ENCODE assay signal across 1 cellular context in the genomic region with DNA sequence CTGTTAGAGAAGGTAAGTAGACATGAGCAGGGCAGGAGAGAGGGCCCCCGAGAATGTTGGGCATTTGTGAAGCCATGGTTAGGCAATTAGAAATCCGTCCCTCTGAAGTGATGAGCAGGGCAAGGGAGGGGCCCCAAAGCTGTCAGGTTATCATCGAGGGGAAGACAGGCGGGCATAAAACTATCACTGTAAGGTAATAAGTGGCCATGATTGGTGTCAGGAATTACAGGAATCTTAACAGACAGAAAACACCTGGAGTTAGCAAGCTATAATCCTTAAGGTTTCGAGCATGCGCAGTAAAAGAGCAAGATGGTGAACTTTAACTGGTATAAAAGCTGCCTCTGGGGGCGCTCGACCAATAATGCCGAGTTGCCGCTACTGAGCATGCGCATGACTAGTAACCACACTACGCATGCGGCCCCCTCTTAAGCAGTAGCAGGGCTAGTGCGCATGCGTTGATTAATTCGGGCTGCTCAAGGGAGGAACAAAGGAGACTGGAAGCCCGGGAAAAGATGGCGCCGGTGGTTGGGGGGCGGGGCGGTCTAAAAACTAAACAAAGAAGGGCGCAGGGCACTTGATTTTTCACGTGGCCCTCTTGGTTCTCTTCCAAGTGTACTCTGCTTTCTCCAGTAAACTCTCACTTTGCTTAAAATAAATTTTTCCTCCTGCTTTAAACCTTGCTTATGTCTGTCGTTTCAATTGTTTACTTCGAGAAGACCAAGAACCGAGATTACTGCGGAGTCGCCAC.
A peak's percentile ranks its signal among the peaks of the same experiment; 100 is the strongest.
TF ChIP-seq lines count a peak whose summit lies in the region.

No MANE protein-coding gene starts in this region.

TF ChIP-seq in HepG2, 621 proteins besides CTCF, POLR2A, EP300 and RAD21 (continued from another document):
- TF ChIP-seq, protein P1, sequence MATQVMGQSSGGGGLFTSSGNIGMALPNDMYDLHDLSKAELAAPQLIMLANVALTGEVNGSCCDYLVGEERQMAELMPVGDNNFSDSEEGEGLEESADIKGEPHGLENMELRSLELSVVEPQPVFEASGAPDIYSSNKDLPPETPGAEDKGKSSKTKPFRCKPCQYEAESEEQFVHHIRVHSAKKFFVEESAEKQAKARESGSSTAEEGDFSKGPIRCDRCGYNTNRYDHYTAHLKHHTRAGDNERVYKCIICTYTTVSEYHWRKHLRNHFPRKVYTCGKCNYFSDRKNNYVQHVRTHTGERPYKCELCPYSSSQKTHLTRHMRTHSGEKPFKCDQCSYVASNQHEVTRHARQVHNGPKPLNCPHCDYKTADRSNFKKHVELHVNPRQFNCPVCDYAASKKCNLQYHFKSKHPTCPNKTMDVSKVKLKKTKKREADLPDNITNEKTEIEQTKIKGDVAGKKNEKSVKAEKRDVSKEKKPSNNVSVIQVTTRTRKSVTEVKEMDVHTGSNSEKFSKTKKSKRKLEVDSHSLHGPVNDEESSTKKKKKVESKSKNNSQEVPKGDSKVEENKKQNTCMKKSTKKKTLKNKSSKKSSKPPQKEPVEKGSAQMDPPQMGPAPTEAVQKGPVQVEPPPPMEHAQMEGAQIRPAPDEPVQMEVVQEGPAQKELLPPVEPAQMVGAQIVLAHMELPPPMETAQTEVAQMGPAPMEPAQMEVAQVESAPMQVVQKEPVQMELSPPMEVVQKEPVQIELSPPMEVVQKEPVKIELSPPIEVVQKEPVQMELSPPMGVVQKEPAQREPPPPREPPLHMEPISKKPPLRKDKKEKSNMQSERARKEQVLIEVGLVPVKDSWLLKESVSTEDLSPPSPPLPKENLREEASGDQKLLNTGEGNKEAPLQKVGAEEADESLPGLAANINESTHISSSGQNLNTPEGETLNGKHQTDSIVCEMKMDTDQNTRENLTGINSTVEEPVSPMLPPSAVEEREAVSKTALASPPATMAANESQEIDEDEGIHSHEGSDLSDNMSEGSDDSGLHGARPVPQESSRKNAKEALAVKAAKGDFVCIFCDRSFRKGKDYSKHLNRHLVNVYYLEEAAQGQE (IDR thresholded peaks at IDR 0.05; ENCODE audit: borderline replicate concordance in 1 of 2, low read depth in 1 of 2, low read length in 2 of 2), result peak in 1 of 2 experiments; percentile 70; a peak in 1 of 4 replicates
- TF ChIP-seq TBL1XR1 (IDR thresholded peaks at IDR 0.05; ENCODE audit: borderline replicate concordance, low read length, partially characterized antibody) (peak; percentile 35), NR2F1 (CRISPR knock-in tag; IDR thresholded peaks at IDR 0.05) (0 out of 4 replicates have a peak, but pooled peaks of 1 of the 2 experiments have one; percentile 53), MIXL1 (CRISPR knock-in tag; IDR thresholded peaks at IDR 0.05) (peak; percentile 51; the same call in 1 of the 2 replicates), FOXK2 (IDR thresholded peaks at IDR 0.05) (peak; percentile 69; the same call in 1 of the 2 replicates), ZFY (CRISPR knock-in tag; IDR thresholded peaks at IDR 0.05) (peak; percentile 38; the same call in 1 of the 2 replicates), BCL6 (CRISPR knock-in tag; IDR thresholded peaks at IDR 0.05) (no peak), ZNF34 (CRISPR knock-in tag; IDR thresholded peaks at IDR 0.05; ENCODE audit: borderline replicate concordance) (peak; percentile 75; the same call in 1 of the 2 replicates), MXD4 (CRISPR knock-in tag; IDR thresholded peaks at IDR 0.05) (peak; percentile 60; the same call in 1 of the 2 replicates), CENPX (CRISPR knock-in tag; IDR thresholded peaks at IDR 0.05) (no peak), ZBTB3 (CRISPR knock-in tag; IDR thresholded peaks at IDR 0.05; ENCODE audit: borderline replicate concordance, low read depth) (peak; percentile 49; the same call in 1 of the 2 replicates), ASH2L (IDR thresholded peaks at IDR 0.05; ENCODE audit: insufficient read length, low read depth, low read length) (peak; percentile 91), KDM5A (IDR thresholded peaks at IDR 0.05; ENCODE audit: borderline replicate concordance, low read length) (peak; percentile 78), POLR2AphosphoS5 (IDR thresholded peaks at IDR 0.05; ENCODE audit: low read depth, low read length) (peak; percentile 69), RBFOX2 (IDR thresholded peaks at IDR 0.05; ENCODE audit: low read depth, low read length) (peak; percentile 77), MEIS1 (CRISPR knock-in tag; IDR thresholded peaks at IDR 0.05; ENCODE audit: borderline replicate concordance) (0 out of 2 replicates have a peak, but pooled peaks have one; percentile 41), ZNF879 (CRISPR knock-in tag; IDR thresholded peaks at IDR 0.05) (no peak), ZNF670 (CRISPR knock-in tag; IDR thresholded peaks at IDR 0.05; ENCODE audit: borderline replicate concordance) (no peak), RBM22 (optimal IDR thresholded peaks at IDR 0.05; ENCODE audit: low read length) (peak; percentile 67), BHLHE40 (IDR thresholded peaks at IDR 0.05; ENCODE audit: low read length) (0 out of 2 replicates have a peak, but pooled peaks have one; percentile 39), PAXIP1 (CRISPR knock-in tag; conservative IDR thresholded peaks at IDR 0.05) (peak; percentile 16; the same call in 1 of the 2 replicates), RAD51 (IDR thresholded peaks at IDR 0.05; ENCODE audit: borderline replicate concordance) (no peak), FOSL2 (CRISPR knock-in tag; IDR thresholded peaks at IDR 0.05) (peak; percentile 28; the same call in 1 of the 2 replicates), KAT8 (CRISPR knock-in tag; IDR thresholded peaks at IDR 0.05) (peak; percentile 80), ZNF503 (CRISPR knock-in tag; IDR thresholded peaks at IDR 0.05) (0 out of 2 replicates have a peak, but pooled peaks have one; percentile 23)
- TF ChIP-seq, protein P2, sequence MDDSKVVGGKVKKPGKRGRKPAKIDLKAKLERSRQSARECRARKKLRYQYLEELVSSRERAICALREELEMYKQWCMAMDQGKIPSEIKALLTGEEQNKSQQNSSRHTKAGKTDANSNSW (CRISPR knock-in tag; IDR thresholded peaks at IDR 0.05; ENCODE audit: borderline replicate concordance), result no peak
- TF ChIP-seq, protein P3, sequence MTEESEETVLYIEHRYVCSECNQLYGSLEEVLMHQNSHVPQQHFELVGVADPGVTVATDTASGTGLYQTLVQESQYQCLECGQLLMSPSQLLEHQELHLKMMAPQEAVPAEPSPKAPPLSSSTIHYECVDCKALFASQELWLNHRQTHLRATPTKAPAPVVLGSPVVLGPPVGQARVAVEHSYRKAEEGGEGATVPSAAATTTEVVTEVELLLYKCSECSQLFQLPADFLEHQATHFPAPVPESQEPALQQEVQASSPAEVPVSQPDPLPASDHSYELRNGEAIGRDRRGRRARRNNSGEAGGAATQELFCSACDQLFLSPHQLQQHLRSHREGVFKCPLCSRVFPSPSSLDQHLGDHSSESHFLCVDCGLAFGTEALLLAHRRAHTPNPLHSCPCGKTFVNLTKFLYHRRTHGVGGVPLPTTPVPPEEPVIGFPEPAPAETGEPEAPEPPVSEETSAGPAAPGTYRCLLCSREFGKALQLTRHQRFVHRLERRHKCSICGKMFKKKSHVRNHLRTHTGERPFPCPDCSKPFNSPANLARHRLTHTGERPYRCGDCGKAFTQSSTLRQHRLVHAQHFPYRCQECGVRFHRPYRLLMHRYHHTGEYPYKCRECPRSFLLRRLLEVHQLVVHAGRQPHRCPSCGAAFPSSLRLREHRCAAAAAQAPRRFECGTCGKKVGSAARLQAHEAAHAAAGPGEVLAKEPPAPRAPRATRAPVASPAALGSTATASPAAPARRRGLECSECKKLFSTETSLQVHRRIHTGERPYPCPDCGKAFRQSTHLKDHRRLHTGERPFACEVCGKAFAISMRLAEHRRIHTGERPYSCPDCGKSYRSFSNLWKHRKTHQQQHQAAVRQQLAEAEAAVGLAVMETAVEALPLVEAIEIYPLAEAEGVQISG (CRISPR knock-in tag; IDR thresholded peaks at IDR 0.05), result peak; percentile 44; the same call in 1 of the 2 replicates
